Comparison of ENCODE assay signal across 8 cellular contexts in the genomic region with DNA sequence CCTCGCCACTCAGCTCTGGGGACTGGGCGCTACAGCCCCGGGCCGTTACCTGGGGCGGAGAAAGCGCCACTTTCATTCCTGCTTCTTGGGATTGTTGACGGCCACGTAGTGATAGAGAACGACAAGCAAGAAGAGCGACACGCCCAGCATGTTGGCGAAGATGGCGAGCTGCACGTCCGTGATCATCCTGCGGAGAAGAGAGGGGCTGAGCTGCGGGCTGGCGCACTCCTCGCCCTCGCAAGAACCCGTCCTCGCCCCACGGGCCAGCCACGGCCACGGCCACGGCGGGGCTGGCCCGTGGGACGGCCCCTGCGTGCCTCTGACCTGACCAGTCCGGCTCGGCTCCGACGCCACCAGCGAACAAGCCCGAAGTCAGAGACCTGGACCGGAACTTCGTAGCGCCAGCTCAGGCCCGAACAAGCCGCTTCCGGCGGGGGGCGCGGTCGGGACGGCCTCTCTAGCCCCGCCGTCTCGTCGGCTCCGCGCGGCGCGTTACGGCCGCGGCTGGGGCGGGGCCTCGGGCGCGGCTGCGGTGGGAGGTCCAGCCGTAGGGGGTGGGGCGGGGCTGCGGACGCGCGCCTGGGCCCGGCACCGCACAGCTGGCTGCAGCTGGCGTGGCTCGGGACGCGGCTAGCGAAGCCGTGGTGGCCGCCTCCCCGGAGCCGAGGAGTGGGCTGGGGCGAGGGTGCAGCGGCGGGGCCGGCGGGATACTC. TPM values are rescaled to one million over a fixed set of nuclear protein-coding genes. Genes with fewer than 3 reads are reported as not detected.
DNase-seq lines count a peak whose midpoint lies in the region; ATAC-seq and TF ChIP-seq lines count a peak whose summit lies in the region.

Gene OST4 (minus strand): TSS at position 378 of the 713 bp plus-strand sequence.

- H3K4me1 ChIP-seq in DND-41 (ENCODE audit: insufficient read depth, low read length) (peaks cover 55% of the 10 kb centered on the region), Karpas-422 (ENCODE audit: low read length) (peaks cover 36% of the 10 kb centered on the region), fibroblast of lung (ENCODE audit: control insufficient read depth, extremely low read depth, insufficient read depth, low read length) (peaks cover 22% of the 10 kb centered on the region)

- peak within 1 kb of the TSS; percentile 95 for H3K4me2 ChIP-seq in DND-41 (ENCODE audit: insufficient read depth, low read length)
- peak within 1 kb of the TSS; percentile 93 for H3K4me2 ChIP-seq in Karpas-422 (ENCODE audit: low read depth, low read length, poor library complexity, severe bottlenecking)
- H3K4me2 ChIP-seq in fibroblast of lung (ENCODE audit: extremely low read depth, insufficient read depth, low read length) = peak within 1 kb of the TSS; percentile 93

- H3K27ac Mint-ChIP-seq in natural killer cell = peak within 1 kb of the TSS; percentile 90 to 93

- peak within 1 kb of the TSS; percentile 78 for H3K27ac ChIP-seq in DND-41 (ENCODE audit: low read length)
- H3K27ac ChIP-seq in Karpas-422 (ENCODE audit: low read length) = no peak within 1 kb of the TSS; the same call in 1 of the 2 replicates
- peak within 1 kb of the TSS; percentile 87 for H3K27ac ChIP-seq in fibroblast of lung (ENCODE audit: insufficient read depth, low read length)

- no peaks in the 10 kb centered on the region for H3K27me3 Mint-ChIP-seq in natural killer cell (ENCODE audit: low read depth in 2 of 2)

- H3K4me3 Mint-ChIP-seq in natural killer cell = peak within 1 kb of the TSS; percentile 97

- peak within 1 kb of the TSS; percentile 84 for H3K9ac ChIP-seq in DND-41 (ENCODE audit: low read depth, low read length)
- peak within 1 kb of the TSS; percentile 79 for H3K9ac ChIP-seq in Karpas-422 (ENCODE audit: low read length)
- H3K9ac ChIP-seq in fibroblast of lung (ENCODE audit: insufficient read depth, low read length) = peak within 1 kb of the TSS; percentile 80

- DNase-seq in DND-41 (peak; percentile 89), Karpas-422 (peak; percentile 97), RPMI8226 (peak; percentile 96), fibroblast of lung (ENCODE audit: low read depth in 2 of 2) (peak; percentile 92 to 93), natural killer cell (peak; percentile 88)
- peak; percentile 75 to 88 for DNase-seq in activated T-helper 1 cell treated with anti-CD3 and anti-CD28 coated beads, Interleukin-2, amount 50 U/mL, for 16 hours (ENCODE audit: low read depth in 1 of 2, low spot score in 1 of 2)
- DNase-seq in stimulated activated naive CD8-positive, alpha-beta T cell treated with anti-CD3 and anti-CD28 coated beads, Interleukin-15, Interleukin-2, amounts not matched to agents 100 U/mL and 50 U/mL, for 24 hours = peak; percentile 94

- H2AFZ ChIP-seq in DND-41 (ENCODE audit: low read depth, low read length) (peak within 1 kb of the TSS; percentile 73), Karpas-422 (ENCODE audit: low read length) (peak within 1 kb of the TSS; percentile 43; the same call in 1 of the 2 replicates), fibroblast of lung (ENCODE audit: low read length) (peak within 1 kb of the TSS; percentile 57)

- peaks cover 35% of the 10 kb centered on the region for H3K36me3 ChIP-seq in DND-41 (ENCODE audit: insufficient read depth, low read length)
- peaks cover 19% of the 10 kb centered on the region; the same call in 1 of the 2 replicates for H3K36me3 ChIP-seq in Karpas-422 (ENCODE audit: insufficient read depth, low read length)
- peaks cover 11% of the 10 kb centered on the region for H3K36me3 ChIP-seq in fibroblast of lung (ENCODE audit: control insufficient read depth, insufficient read depth, low read length)

- no peaks in the 10 kb centered on the region for H3K9me3 Mint-ChIP-seq in natural killer cell

- H3K4me3 ChIP-seq in DND-41 (ENCODE audit: low read depth in 1 of 2, low read length in 2 of 2) (peak within 1 kb of the TSS; percentile 84 to 91), Karpas-422 (ENCODE audit: low read length) (peak within 1 kb of the TSS; percentile 73), fibroblast of lung (replicated peaks in 1 of 4; ENCODE audit: control extremely low read depth in 1 of 4, insufficient read depth in 1 of 4, low read depth in 3 of 4, low read length in 4 of 4) (peak within 1 kb of the TSS; percentile 79 to 100 (median 96))

- H4K20me1 ChIP-seq in DND-41 (ENCODE audit: insufficient read depth, low read length) (peaks cover 20% of the 10 kb centered on the region; the same call in 1 of the 2 replicates), Karpas-422 (ENCODE audit: insufficient read depth, low read depth, low read length) (no peaks in the 10 kb centered on the region; the same call in 1 of the 2 replicates), fibroblast of lung (ENCODE audit: control insufficient read depth, extremely low read depth, insufficient read depth, low read length) (no peaks in the 10 kb centered on the region)

- ATAC-seq in DND-41 (ENCODE audit: insufficient read depth, low read depth) (peak; percentile 90), GM21825 (IDR thresholded peaks at IDR 0.05; ENCODE audit: unreplicated experiment) (peak; percentile 86), natural killer cell (peak; percentile 90 to 97 (median 92))
- ATAC-seq in stimulated activated naive CD8-positive, alpha-beta T cell treated with anti-CD3 and anti-CD28 coated beads, Interleukin-15, Interleukin-2, amounts not matched to agents 100 U/mL and 50 U/mL, for 24 hours = peak; percentile 96

- H3K79me2 ChIP-seq in DND-41 (ENCODE audit: insufficient read depth, low read length) = peaks cover 28% of the 10 kb centered on the region
- peaks cover 30% of the 10 kb centered on the region for H3K79me2 ChIP-seq in Karpas-422 (ENCODE audit: low read length)
- peaks cover 40% of the 10 kb centered on the region for H3K79me2 ChIP-seq in fibroblast of lung (ENCODE audit: control insufficient read depth, insufficient read depth, low read length)

- intact Hi-C loops in natural killer cell (cut with micrococcal nuclease) = loop anchor here (1.0 kb wide), 3 partner anchors 10 to 20 kb away; partner anchors contain the start of genes AGBL5 and KHK

- TF ChIP-seq CTCF in DND-41 (IDR thresholded peaks at IDR 0.05; ENCODE audit: borderline replicate concordance, extremely low read depth, low read length, poor library complexity, severe bottlenecking) = peak; percentile 11
- TF ChIP-seq CTCF in fibroblast of lung (conservative IDR thresholded peaks at IDR 0.05 in 1 of 2, IDR thresholded peaks at IDR 0.05 in 1 of 2; ENCODE audit: low read depth in 1 of 2, low read length in 2 of 2) = no peak
- no peak for TF ChIP-seq CTCF in natural killer cell (IDR thresholded peaks at IDR 0.05)

- no peaks in the 10 kb centered on the region for H3K36me3 Mint-ChIP-seq in natural killer cell

- H3K9me2 ChIP-seq in Karpas-422 (replicated peaks; ENCODE audit: insufficient read depth, low read length) = no peaks in the 10 kb centered on the region

- no peaks in the 10 kb centered on the region for H3K9me3 ChIP-seq in DND-41 (ENCODE audit: insufficient read depth, low read length, severe bottlenecking)
- no peaks in the 10 kb centered on the region for H3K9me3 ChIP-seq in Karpas-422 (ENCODE audit: low read length)
- H3K9me3 ChIP-seq in fibroblast of lung (ENCODE audit: control insufficient read depth, insufficient read depth, low read depth, low read length) = no peaks in the 10 kb centered on the region

- peaks cover 49 to 70% of the 10 kb centered on the region in 2 donors for H3K4me1 Mint-ChIP-seq in natural killer cell

- H3K27me3 ChIP-seq in DND-41 (ENCODE audit: insufficient read depth, low read length, poor library complexity) (no peaks in the 10 kb centered on the region), Karpas-422 (ENCODE audit: low read length) (no peaks in the 10 kb centered on the region), fibroblast of lung (ENCODE audit: control insufficient read depth, insufficient read depth, low read length) (no peaks in the 10 kb centered on the region)

RNA-seq across cellular contexts. Expression of gene OST4, which starts in this region (rescaled TPM):
- 201 and 402 TPM in 2 replicates for total RNA-seq in Karpas-422 (2014; rRNA removed; shearing (Covaris generic); ENCODE audit: low replicate concordance)
- total RNA-seq in fibroblast of lung (479 and 505 TPM in 2 replicates), natural killer cell (100 to 1,000 TPM; 178 to 207 (median 192) TPM)
- polyA plus RNA-seq in fibroblast of lung = 1,054 and 1,265 TPM in 2 replicates
- polyA plus RNA-seq in fibroblast of lung (2012) = 886 and 1,001 TPM in 2 replicates
- 283 and 364 TPM in 2 replicates for polyA minus RNA-seq in fibroblast of lung (ENCODE audit: low replicate concordance)
